In genomic region chr18:610214-610928, GRCh38 we compare ENCODE assay signal across 32 cellular contexts. TPM values are rescaled to one million over a fixed set of nuclear protein-coding genes. Genes with fewer than 3 reads are reported as not detected.
"Had no signal": no experiment of that assay in that cellular context is flagged by ENCODE, and none has a peak within 500 bp of the region (broad histone marks: within the 10 kb centered on the region; RNA-seq: fewer than 3 reads in every experiment).

No MANE protein-coding gene starts in this region.

- H3K27ac ChIP-seq: breast epithelium, gastrocnemius medialis, ovary, sigmoid colon, stomach, thyroid gland, upper lobe of left lung had no signal

- H3K4me3 ChIP-seq: breast epithelium, gastrocnemius medialis, ovary, sigmoid colon, stomach, thyroid gland, upper lobe of left lung had no signal

- ATAC-seq: activated CD8-positive, alpha-beta T cell treated with anti-CD3 and anti-CD28 coated beads for 36 hours; activated naive CD8-positive, alpha-beta T cell treated with anti-CD3 and anti-CD28 coated beads, Interleukin-2, amount 50 U/mL, for 24 hours; gastrocnemius medialis; left lobe of liver; stimulated activated memory B cell treated with anti-CD40 and anti-IgM and Interleukin-4, amounts not matched to agents 10 μg/mL and 1 μg/mL and 100 μg/mL, for 72 hours; T-helper 17 cell had no signal

- H3K9me3 ChIP-seq: breast epithelium, gastrocnemius medialis, ovary, sigmoid colon, stomach, thyroid gland, upper lobe of left lung had no signal

- DNase-seq: activated CD4-positive, alpha-beta T cell treated with anti-CD3 and anti-CD28 coated beads, Interleukin-2, amount 50 U/mL, for 1 hour; activated CD4-positive, CD25-positive, alpha-beta regulatory T cell treated with anti-CD3 and anti-CD28 coated beads, Interleukin-2, amount 50 U/mL, for 72 hours; activated CD8-positive, alpha-beta T cell treated with anti-CD3 and anti-CD28 coated beads for 36 hours; activated naive CD8-positive, alpha-beta T cell treated with anti-CD3 and anti-CD28 coated beads, Interleukin-2, amount 50 U/mL, for 24 hours; activated T-cell treated with anti-CD3 and anti-CD28 coated beads, Interleukin-2, amount 50 U/mL, for 48 hours; dermis blood vessel endothelial cell; effector CD8-positive, alpha-beta T cell; gastrocnemius medialis; hypothalamus; immature natural killer cell; kidney; ovary; sigmoid colon; stimulated activated CD4-positive, alpha-beta T cell treated with anti-CD3 and anti-CD28 coated beads, Interleukin-4, amount 100 ng/mL, for 4 hours; stimulated activated CD8-positive, alpha-beta memory T cell treated with anti-CD3 and anti-CD28 coated beads, Interleukin-4, amount 100 ng/mL, for 48 hours; stomach; T-helper 17 cell; T1000; thyroid gland; upper lobe of left lung had no signal

- H3K27me3 ChIP-seq: breast epithelium, gastrocnemius medialis, ovary, sigmoid colon, stomach, thyroid gland, upper lobe of left lung had no signal

- H3K4me1 ChIP-seq: breast epithelium, gastrocnemius medialis, sigmoid colon, stomach, thyroid gland had no signal

- H3K36me3 ChIP-seq: breast epithelium, gastrocnemius medialis, ovary, sigmoid colon, stomach, thyroid gland, upper lobe of left lung had no signal

RNA-seq across cellular contexts. Expression of gene CLUL1, which starts 13.6 kb away (rescaled TPM):
- total RNA-seq: activated CD8-positive, alpha-beta T cell treated with anti-CD3 and anti-CD28 coated beads for 36 hours; activated T-helper 2 cell treated with anti-CD3 and anti-CD28 coated beads, Interferon-gamma antibody, Interleukin-2, Interleukin-4, amounts not matched to agents 10 μg/mL and 5 μg/mL and 100 μg/mL, durations not matched to agents 14 hours and 24 hours and 36 hours; epithelial cell of proximal tubule; left lobe of liver; lung microvascular endothelial cell; mesenteric fat pad; T-helper 17 cell had no signal

RNA-seq across cellular contexts. Expression of gene CETN1, which starts 30.2 kb away (rescaled TPM):
- total RNA-seq: activated CD8-positive, alpha-beta T cell treated with anti-CD3 and anti-CD28 coated beads for 36 hours; activated T-helper 2 cell treated with anti-CD3 and anti-CD28 coated beads, Interferon-gamma antibody, Interleukin-2, Interleukin-4, amounts not matched to agents 10 μg/mL and 5 μg/mL and 100 μg/mL, durations not matched to agents 14 hours and 24 hours and 36 hours; breast epithelium; dermis blood vessel endothelial cell; epithelial cell of proximal tubule; gastrocnemius medialis; kidney; left lobe of liver; lung microvascular endothelial cell; mesenteric fat pad; mucosa of gallbladder; ovary; progenitor cell of endocrine pancreas; renal cortical epithelial cell; sigmoid colon; stomach; T-helper 17 cell; upper lobe of left lung had no signal
- polyA plus RNA-seq: immature natural killer cell, neural cell, ovary, sigmoid colon, small intestine, stomach had no signal
